Comparison of ENCODE assay signal across 9 cellular contexts in the genomic region with DNA sequence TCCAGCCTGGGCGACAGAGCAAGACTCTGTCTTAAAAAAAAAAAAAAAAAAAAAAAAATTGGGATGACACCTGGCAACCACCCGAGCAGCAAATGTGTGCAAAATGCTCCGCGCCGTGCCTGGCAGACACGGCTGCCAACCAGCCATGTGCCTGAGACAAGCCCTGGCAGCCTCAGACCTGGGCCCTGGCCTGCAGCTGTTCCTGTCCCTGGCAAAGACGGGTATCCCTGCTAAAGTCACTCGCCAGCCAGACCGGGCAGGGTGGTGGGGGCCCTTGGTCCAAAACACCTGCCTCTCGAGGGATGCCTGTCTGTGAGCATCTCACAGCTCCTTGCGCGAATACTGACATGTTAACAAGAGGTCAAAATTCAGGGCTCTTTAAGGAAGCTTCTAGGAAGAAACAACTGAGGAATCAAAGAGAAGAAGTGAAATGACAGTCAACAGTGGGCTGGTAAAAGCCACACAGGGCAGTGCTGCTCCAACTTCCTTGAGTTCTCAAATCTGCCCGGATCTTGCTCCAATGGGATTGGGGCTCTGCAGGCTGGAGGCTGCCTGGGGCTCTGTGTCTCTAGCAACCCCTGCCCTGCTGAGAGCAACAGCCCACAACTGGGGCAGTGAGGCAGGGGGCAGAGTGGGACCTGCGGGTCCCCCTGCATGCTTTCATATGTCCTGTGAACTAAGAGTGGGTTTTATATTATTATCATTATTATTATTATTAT. TPM values are rescaled to one million over a fixed set of nuclear protein-coding genes. Genes with fewer than 3 reads are reported as not detected.
DNase-seq lines count a peak whose midpoint lies in the region; ATAC-seq lines count a peak whose summit lies in the region.
"Had no signal": no experiment of that assay in that cellular context is flagged by ENCODE, and none has a peak within 500 bp of the region (broad histone marks: within the 10 kb centered on the region; RNA-seq: fewer than 3 reads in every experiment).

No MANE protein-coding gene starts in this region.

- H3K36me3 ChIP-seq in duodenal mucosa (ENCODE audit: control insufficient read depth in 1 of 2, insufficient read depth in 2 of 2, low read length in 2 of 2): no peaks in the 10 kb centered on the region
- H3K36me3 ChIP-seq: ovary had no signal

- H3K27ac ChIP-seq in duodenal mucosa (ENCODE audit: low read depth, low read length): peak overlapping the region; percentile 64
- H3K27ac ChIP-seq: ovary had no signal

- peak; percentile 74 for DNase-seq in Right ventricle myocardium inferior (ENCODE audit: missing footprints)
- DNase-seq in cardiac septum (ENCODE audit: low spot score): no peak
- DNase-seq in myocyte (ENCODE audit: low read depth): peak; percentile 78
- no peak for DNase-seq in NCI-H1436 treated with DMSO at 0.1 percent for 48 hours (lab: John Stamatoyannopoulos, UW)

- peaks cover 30 to 37% of the 10 kb centered on the region in 2 donors for H3K4me1 ChIP-seq in duodenal mucosa (ENCODE audit: control insufficient read depth in 1 of 2, insufficient read depth in 2 of 2, low read length in 2 of 2)

- peak; percentile 43 for ATAC-seq in Right ventricle myocardium inferior
- ATAC-seq in GM18870 (IDR thresholded peaks at IDR 0.05; ENCODE audit: unreplicated experiment): no peak
- ATAC-seq in GM18517 (IDR thresholded peaks at IDR 0.05; ENCODE audit: unreplicated experiment): no peak
- ATAC-seq in HG02885 (IDR thresholded peaks at IDR 0.05; ENCODE audit: poor library complexity, unreplicated experiment): no peak

- no peak overlapping the region for H3K4me3 ChIP-seq in duodenal mucosa (ENCODE audit: low read depth in 1 of 2, low read length in 2 of 2)

- intact Hi-C loops in Right ventricle myocardium inferior (cut with DNase I): no loop called here
- intact Hi-C loops in cardiac septum (cut with DNase I): loop anchor here (5.0 to 10.0 kb wide), 2 partner anchors 114 to 432 kb away; partner anchors contain the start of gene EZR

- H3K27me3 ChIP-seq in duodenal mucosa (ENCODE audit: control insufficient read depth in 1 of 2, insufficient read depth in 2 of 2, low read length in 2 of 2): no peaks in the 10 kb centered on the region
- H3K27me3 ChIP-seq: ovary had no signal

- H3K9ac ChIP-seq in duodenal mucosa (ENCODE audit: low read depth in 1 of 2, low read length in 2 of 2): peak overlapping the region in 1 of 2 donors; percentile 21

- H3K9me3 ChIP-seq in duodenal mucosa (ENCODE audit: control insufficient read depth in 1 of 2, low read length in 2 of 2): no peaks in the 10 kb centered on the region
- H3K9me3 ChIP-seq: ovary had no signal

RNA-seq across cellular contexts. Expression of gene SYTL3, which starts 53.4 kb away (rescaled TPM):
- total RNA-seq in Right ventricle myocardium inferior (10.8 TPM), cardiac septum (5.7 TPM), myocyte (6.9 and 7.1 TPM in 2 replicates)
- polyA plus RNA-seq in myocyte (2012): 2.0 TPM

RNA-seq across cellular contexts. Expression of gene DYNLT1, which starts 58.7 kb away (rescaled TPM):
- 145 TPM for total RNA-seq in Right ventricle myocardium inferior
- 131 TPM for total RNA-seq in cardiac septum
- total RNA-seq in myocyte: 57.3 and 84.8 TPM in 2 replicates
- 238 TPM for polyA plus RNA-seq in myocyte (2012)

Comparison
In these comparisons a context has a peak if more than half of its experiments do, and no peak if none do; other contexts are left out.
1. DNase-seq: peak in Right ventricle myocardium inferior (single experiment) and myocyte (single experiment); none in cardiac septum (single experiment) and NCI-H1436 treated with DMSO at 0.1 percent for 48 hours (single experiment).